1 cellular context compared by ENCODE assay signal in the genomic region with DNA sequence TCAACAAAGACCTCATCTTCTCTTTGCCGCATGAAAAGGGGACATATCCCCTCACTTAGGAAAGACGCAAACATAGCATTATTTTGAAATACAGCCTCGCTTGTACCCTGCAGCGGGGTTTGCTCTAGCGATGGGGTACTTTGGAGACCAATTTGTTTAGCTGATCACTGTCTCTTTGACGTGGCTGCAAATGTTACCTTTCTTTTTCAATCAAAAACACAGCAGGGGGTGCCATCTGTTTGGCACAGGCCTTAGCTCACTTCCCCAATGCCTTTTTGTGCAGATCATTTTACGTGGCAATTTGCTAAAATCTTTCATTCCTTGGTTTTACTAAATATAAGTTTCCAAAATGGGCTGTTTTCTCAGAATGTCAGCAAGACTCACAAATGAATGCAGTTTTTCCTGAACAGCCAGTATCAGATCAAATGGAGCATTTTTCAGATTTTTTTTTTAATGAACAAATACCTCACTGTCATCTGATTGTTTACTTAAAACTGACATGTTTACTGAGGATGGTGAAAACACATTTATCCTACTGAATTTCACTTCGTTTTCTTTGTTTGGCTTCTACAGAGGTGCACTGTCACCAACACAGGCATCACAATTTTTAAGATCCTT.
TF ChIP-seq lines count a peak whose summit lies in the region.

No MANE protein-coding gene starts in this region.

TF ChIP-seq in WTC11, 78 proteins besides CTCF, POLR2A, EP300 and RAD21 (continued from another document):
- TF ChIP-seq, protein P1, sequence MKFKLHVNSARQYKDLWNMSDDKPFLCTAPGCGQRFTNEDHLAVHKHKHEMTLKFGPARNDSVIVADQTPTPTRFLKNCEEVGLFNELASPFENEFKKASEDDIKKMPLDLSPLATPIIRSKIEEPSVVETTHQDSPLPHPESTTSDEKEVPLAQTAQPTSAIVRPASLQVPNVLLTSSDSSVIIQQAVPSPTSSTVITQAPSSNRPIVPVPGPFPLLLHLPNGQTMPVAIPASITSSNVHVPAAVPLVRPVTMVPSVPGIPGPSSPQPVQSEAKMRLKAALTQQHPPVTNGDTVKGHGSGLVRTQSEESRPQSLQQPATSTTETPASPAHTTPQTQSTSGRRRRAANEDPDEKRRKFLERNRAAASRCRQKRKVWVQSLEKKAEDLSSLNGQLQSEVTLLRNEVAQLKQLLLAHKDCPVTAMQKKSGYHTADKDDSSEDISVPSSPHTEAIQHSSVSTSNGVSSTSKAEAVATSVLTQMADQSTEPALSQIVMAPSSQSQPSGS (CRISPR knock-in tag; IDR thresholded peaks at IDR 0.05; ENCODE audit: borderline replicate concordance, low read depth), result no peak
